ENCODE assay signal across 18 cellular contexts in genomic region chr11:80097146-80097545, GRCh38.
"Had no signal": no experiment of that assay in that cellular context is flagged by ENCODE, and none has a peak within 500 bp of the region (broad histone marks: within the 10 kb centered on the region; RNA-seq: fewer than 3 reads in every experiment).

No MANE protein-coding gene starts in this region.

- H3K4me3 Mint-ChIP-seq: dendritic cell treated with granulocyte-macrophage colony-stimulating factor and Interleukin-4, amounts not matched to agents 40 ng/mL and 50 ng/mL, for 4 days; effector memory CD8-positive, alpha-beta T cell; naive thymus-derived CD8-positive, alpha-beta T cell had no signal

- H3K9me3 ChIP-seq: gastroesophageal sphincter, neutrophil, ovary, right atrium auricular region, sigmoid colon had no signal

- H3K27ac ChIP-seq: epithelial cell of prostate, esophagus muscularis mucosa, gastroesophageal sphincter, neutrophil, ovary, right atrium auricular region, sigmoid colon had no signal

- H3K27me3 ChIP-seq: esophagus muscularis mucosa, gastroesophageal sphincter, neutrophil, ovary, right atrium auricular region, sigmoid colon had no signal

- ATAC-seq: effector memory CD8-positive, alpha-beta T cell; gastroesophageal sphincter; left colon; naive thymus-derived CD8-positive, alpha-beta T cell had no signal

- H3K4me1 ChIP-seq: esophagus muscularis mucosa, gastroesophageal sphincter, right atrium auricular region, sigmoid colon had no signal

- DNase-seq: effector memory CD8-positive, alpha-beta T cell; glutamatergic neuron; left colon; left ventricle myocardium superior; naive thymus-derived CD8-positive, alpha-beta T cell; ovary; sigmoid colon; small intestine; stimulated activated CD4-positive, alpha-beta T cell treated with anti-CD3 and anti-CD28 coated beads, Interleukin-12 subunit alpha, Interleukin-12 subunit beta, amount 100 ng/mL, for 4 hours; stimulated activated naive CD4-positive, alpha-beta T cell treated with Interleukin-2 at 50 U/mL for 16 hours; trophoblast cell had no signal

- H3K4me1 Mint-ChIP-seq: naive thymus-derived CD8-positive, alpha-beta T cell had no signal

- H3K27ac Mint-ChIP-seq: dendritic cell treated with granulocyte-macrophage colony-stimulating factor and Interleukin-4, amounts not matched to agents 40 ng/mL and 50 ng/mL, for 4 days; effector memory CD8-positive, alpha-beta T cell; naive thymus-derived CD8-positive, alpha-beta T cell had no signal

- H3K27me3 Mint-ChIP-seq: dendritic cell treated with granulocyte-macrophage colony-stimulating factor and Interleukin-4, amounts not matched to agents 40 ng/mL and 50 ng/mL, for 4 days; effector memory CD8-positive, alpha-beta T cell; naive thymus-derived CD8-positive, alpha-beta T cell had no signal

- H3K36me3 ChIP-seq: esophagus muscularis mucosa, gastroesophageal sphincter, neutrophil, ovary, right atrium auricular region, sigmoid colon had no signal

- H3K4me3 ChIP-seq: esophagus muscularis mucosa, gastroesophageal sphincter, lung, ovary, right atrium auricular region, sigmoid colon had no signal
